Comparison of ENCODE assay signal across 11 cellular contexts in genomic region chr9:589723-590122, GRCh38.
DNase-seq lines count a peak whose midpoint lies in the region; ATAC-seq, FAIRE-seq and TF ChIP-seq lines count a peak whose summit lies in the region.
"Had no signal": no experiment of that assay in that cellular context is flagged by ENCODE, and none has a peak within 500 bp of the region (broad histone marks: within the 10 kb centered on the region; RNA-seq: fewer than 3 reads in every experiment).

No MANE protein-coding gene starts in this region.

- peaks cover 35% of the 10 kb centered on the region for H3K36me3 ChIP-seq in DOHH2 (ENCODE audit: control insufficient read depth, low read length)
- H3K36me3 ChIP-seq in SU-DHL-6 (ENCODE audit: low read length), result peaks cover 12% of the 10 kb centered on the region; the same call in 1 of the 2 replicates
- H3K36me3 ChIP-seq in esophagus muscularis mucosa, result no peaks in the 10 kb centered on the region
- no peaks in the 10 kb centered on the region for H3K36me3 ChIP-seq in pancreas
- no peaks in the 10 kb centered on the region for H3K36me3 ChIP-seq in neural progenitor cell

- peaks cover 54% of the 10 kb centered on the region for H3K4me1 ChIP-seq in DOHH2 (ENCODE audit: control insufficient read depth, low read length)
- H3K4me1 ChIP-seq in esophagus muscularis mucosa, result peaks cover 14 to 29% (median 22%) of the 10 kb centered on the region in 4 donors
- H3K4me1 ChIP-seq in pancreas, result peaks cover 25 to 33% (median 29%) of the 10 kb centered on the region in 3 donors
- H3K4me1 ChIP-seq in neural progenitor cell, result peaks cover 3% of the 10 kb centered on the region

- FAIRE-seq in pancreas (lab: Jason Lieb, UNC), result no peak

- H3K9me3 Mint-ChIP-seq in neural progenitor cell, result no peaks in the 10 kb centered on the region
- H3K9me3 Mint-ChIP-seq: HFFc6, neural crest cell had no signal

- peaks cover 2% of the 10 kb centered on the region for H3K27me3 Mint-ChIP-seq in neural progenitor cell (ENCODE audit: insufficient read depth, low read depth)

- H3K27me3 ChIP-seq in DOHH2 (ENCODE audit: control insufficient read depth, low read length) (no peaks in the 10 kb centered on the region), SU-DHL-6 (ENCODE audit: low read length) (no peaks in the 10 kb centered on the region), esophagus muscularis mucosa (no peaks in the 10 kb centered on the region), pancreas (no peaks in the 10 kb centered on the region), neural progenitor cell (no peaks in the 10 kb centered on the region)

- 3% methylated on average over 3 of the region's 3 CpGs for WGBS in esophagus muscularis mucosa
- WGBS in pancreas, 2 donors, result 6 to 14% methylated on average over 3 of the region's 3 CpGs

- H3K4me3 ChIP-seq in DOHH2 (ENCODE audit: low read length) (no peak overlapping the region), SU-DHL-6 (ENCODE audit: insufficient read depth, low read length, poor library complexity, severe bottlenecking) (no peak overlapping the region), esophagus muscularis mucosa (no peak overlapping the region), pancreas (no peak overlapping the region), neural progenitor cell (no peak overlapping the region)

- no peak for DNase-seq in esophagus muscularis mucosa (ENCODE audit: extremely low spot score)
- no peak for DNase-seq in pancreas
- DNase-seq in neural progenitor cell (ENCODE audit: low spot score), result no peak
- no peak for DNase-seq in kidney glomerular epithelial cell (lab: John Stamatoyannopoulos, UW)
- DNase-seq in SW480 (ENCODE audit: low spot score), result no peak
- no peak for DNase-seq in DMS53 (lab: John Stamatoyannopoulos, UW)
- DNase-seq: HFFc6, NCI-H2081 had no signal

- peak in 1 of 4 donors; percentile 4 for ATAC-seq in pancreas

- H3K9me2 ChIP-seq in DOHH2 (replicated peaks; ENCODE audit: control insufficient read depth, low read length) (no peaks in the 10 kb centered on the region), SU-DHL-6 (replicated peaks; ENCODE audit: insufficient read depth, low read length) (no peaks in the 10 kb centered on the region)

- H3F3A ChIP-seq in DOHH2 (ENCODE audit: control insufficient read depth, insufficient read depth) (0 out of 2 replicates have a peak, but pooled peaks cover 4% of the 10 kb centered on the region), SU-DHL-6 (ENCODE audit: insufficient read depth) (peaks cover 34% of the 10 kb centered on the region), neural progenitor cell (ENCODE audit: low read depth) (no peaks in the 10 kb centered on the region)

- intact Hi-C loops in esophagus muscularis mucosa (cut with DNase I) (no loop called here), pancreas (cut with DNase I) (no loop called here)

- H2AFZ ChIP-seq in SU-DHL-6 (ENCODE audit: low read depth, low read length, severe bottlenecking), result no peak overlapping the region
- no peak overlapping the region for H2AFZ ChIP-seq in neural progenitor cell (replicated peaks)

- no peak overlapping the region for H3K4me3 Mint-ChIP-seq in neural progenitor cell
- H3K4me3 Mint-ChIP-seq: HFFc6, neural crest cell had no signal

- no peak for TF ChIP-seq POLR2A in esophagus muscularis mucosa (IDR thresholded peaks at IDR 0.05; ENCODE audit: low read depth)

- TF ChIP-seq CTCF in DOHH2 (IDR thresholded peaks at IDR 0.05; ENCODE audit: low read depth, low read length, poor library complexity, severe bottlenecking) (no peak), SU-DHL-6 (IDR thresholded peaks at IDR 0.05; ENCODE audit: insufficient read depth, low read length, poor library complexity, severe bottlenecking) (no peak), esophagus muscularis mucosa (IDR thresholded peaks at IDR 0.05) (no peak), pancreas (IDR thresholded peaks at IDR 0.05) (no peak), neural progenitor cell (IDR thresholded peaks at IDR 0.05) (no peak)

- H3K4me2 ChIP-seq in DOHH2 (ENCODE audit: low read length) (peak overlapping the region; percentile 39), SU-DHL-6 (ENCODE audit: low read depth, low read length, poor library complexity, severe bottlenecking) (peak overlapping the region; percentile 24), neural progenitor cell (no peak overlapping the region)

- no peaks in the 10 kb centered on the region for H3K36me3 Mint-ChIP-seq in neural progenitor cell

- H3K9me3 ChIP-seq in DOHH2 (ENCODE audit: control insufficient read depth, insufficient read depth, low read length) (no peaks in the 10 kb centered on the region), SU-DHL-6 (ENCODE audit: insufficient read depth, low read length) (no peaks in the 10 kb centered on the region), esophagus muscularis mucosa (no peaks in the 10 kb centered on the region), pancreas (peaks cover 0 to 6% (median 0%) of the 10 kb centered on the region in 4 donors), neural progenitor cell (ENCODE audit: low read depth) (no peaks in the 10 kb centered on the region)

- H3K4me1 Mint-ChIP-seq in neural progenitor cell, result peaks cover 16% of the 10 kb centered on the region

- H4K20me1 ChIP-seq in DOHH2 (ENCODE audit: control insufficient read depth, insufficient read depth, low read depth, low read length) (no peaks in the 10 kb centered on the region), SU-DHL-6 (ENCODE audit: low read depth, low read length) (no peaks in the 10 kb centered on the region), neural progenitor cell (ENCODE audit: low read depth) (no peaks in the 10 kb centered on the region)

- H3K9ac ChIP-seq in SU-DHL-6 (ENCODE audit: low read length) (peak overlapping the region; percentile 26), neural progenitor cell (no peak overlapping the region)

- no peak for TF ChIP-seq EP300 in esophagus muscularis mucosa (IDR thresholded peaks at IDR 0.05)

- H3K27ac Mint-ChIP-seq in neural progenitor cell, result no peak overlapping the region
- H3K27ac Mint-ChIP-seq: HFFc6 had no signal

- H3K79me2 ChIP-seq in DOHH2 (ENCODE audit: control insufficient read depth, low read length), result peaks cover 96% of the 10 kb centered on the region
- H3K79me2 ChIP-seq in SU-DHL-6 (ENCODE audit: insufficient read depth, low read length), result peaks cover 99% of the 10 kb centered on the region
- no peaks in the 10 kb centered on the region for H3K79me2 ChIP-seq in neural progenitor cell (ENCODE audit: low read depth)

- H3K27ac ChIP-seq in DOHH2 (ENCODE audit: low read depth, low read length), result no peak overlapping the region; the same call in 1 of the 2 replicates
- H3K27ac ChIP-seq in SU-DHL-6 (ENCODE audit: low read depth, low read length), result peak overlapping the region; percentile 48
- peak overlapping the region; percentile 11 to 62 (median 46) for H3K27ac ChIP-seq in esophagus muscularis mucosa (replicated peaks in 1 of 4)
- peak overlapping the region in 3 of 4 donors; percentile 6 to 61 (median 11) for H3K27ac ChIP-seq in pancreas
- H3K27ac ChIP-seq in neural progenitor cell, result no peak overlapping the region

Comparison
In these comparisons a context has a peak if more than half of its experiments do, and no peak if none do; other contexts are left out.
1. H3K27ac ChIP-seq: peak in SU-DHL-6 (single experiment), esophagus muscularis mucosa (4 of 4) and pancreas (3 of 4); none in DOHH2 (single experiment) and neural progenitor cell (single experiment).